In genomic region chr7:44258423-44258760, GRCh38 we compare ENCODE assay signal across 8 cellular contexts. TPM values are rescaled to one million over a fixed set of nuclear protein-coding genes. Genes with fewer than 3 reads are reported as not detected.
DNase-seq lines count a peak whose midpoint lies in the region; ATAC-seq and TF ChIP-seq lines count a peak whose summit lies in the region.

No MANE protein-coding gene starts in this region.

- H3K9ac ChIP-seq in Loucy (ENCODE audit: low read depth, low read length, poor library complexity, severe bottlenecking) (no peak overlapping the region), neural progenitor cell (no peak overlapping the region)

- H2AFZ ChIP-seq in Loucy (ENCODE audit: low read length): no peak overlapping the region
- no peak overlapping the region for H2AFZ ChIP-seq in neural progenitor cell (replicated peaks)

- no peaks in the 10 kb centered on the region for H3K36me3 Mint-ChIP-seq in CD8-positive, alpha-beta T cell
- H3K36me3 Mint-ChIP-seq in chondrocyte (ENCODE audit: low read depth): no peaks in the 10 kb centered on the region
- H3K36me3 Mint-ChIP-seq in neural progenitor cell: no peaks in the 10 kb centered on the region

- peak overlapping the region; percentile 61 for H3K4me3 Mint-ChIP-seq in CD8-positive, alpha-beta T cell
- H3K4me3 Mint-ChIP-seq in chondrocyte (ENCODE audit: unreplicated experiment) (no peak overlapping the region), neural progenitor cell (peak overlapping the region; percentile 16)

- H3K27me3 ChIP-seq in CD8-positive, alpha-beta T cell (ENCODE audit: insufficient read depth, low read length): no peaks in the 10 kb centered on the region
- H3K27me3 ChIP-seq in Loucy (ENCODE audit: insufficient read depth, low read length, poor library complexity, severe bottlenecking) (no peaks in the 10 kb centered on the region), neural progenitor cell (no peaks in the 10 kb centered on the region)

- H3F3A ChIP-seq in Loucy (ENCODE audit: low read depth) (no peaks in the 10 kb centered on the region), neural progenitor cell (ENCODE audit: low read depth) (no peaks in the 10 kb centered on the region)

- no peak for DNase-seq in CD8-positive, alpha-beta T cell
- no peak for DNase-seq in chondrocyte (ENCODE audit: low spot score)
- DNase-seq in neural progenitor cell (ENCODE audit: low spot score): no peak
- no peak for DNase-seq in DMS79 treated with DMSO at 0.1 percent for 48 hours (lab: John Stamatoyannopoulos, UW)
- no peak for DNase-seq in NCI-H1694 (lab: John Stamatoyannopoulos, UW)

- peaks cover 31% of the 10 kb centered on the region for H3K4me1 ChIP-seq in CD8-positive, alpha-beta T cell (ENCODE audit: insufficient read depth, low read length)
- H3K4me1 ChIP-seq in Loucy (ENCODE audit: insufficient read depth, low read length, poor library complexity, severe bottlenecking) (peaks cover 3% of the 10 kb centered on the region), neural progenitor cell (no peaks in the 10 kb centered on the region)

- CTCF ChIA-PET in CD8-positive, alpha-beta T cell (lab: Charles Lee): interaction anchor here (0.9 to 3.5 kb wide), 3 partner anchors 16 to 397 kb away, joined by 3 to 26 read pairs (median 3); no protein-coding TSS in a partner anchor

- no peaks in the 10 kb centered on the region for H4K20me1 ChIP-seq in Loucy (ENCODE audit: insufficient read depth, low read length, poor library complexity, severe bottlenecking)
- no peaks in the 10 kb centered on the region for H4K20me1 ChIP-seq in neural progenitor cell (ENCODE audit: low read depth)

- H3K27ac Mint-ChIP-seq in CD8-positive, alpha-beta T cell: peak overlapping the region; percentile 88
- peak overlapping the region; percentile 84 for H3K27ac Mint-ChIP-seq in chondrocyte (ENCODE audit: unreplicated experiment)
- no peak overlapping the region for H3K27ac Mint-ChIP-seq in neural progenitor cell

- no peaks in the 10 kb centered on the region for H3K36me3 ChIP-seq in CD8-positive, alpha-beta T cell (ENCODE audit: insufficient read depth, low read length)
- H3K36me3 ChIP-seq in Loucy (ENCODE audit: insufficient read depth, low read length) (no peaks in the 10 kb centered on the region), neural progenitor cell (no peaks in the 10 kb centered on the region)

- no peaks in the 10 kb centered on the region for H3K9me3 Mint-ChIP-seq in CD8-positive, alpha-beta T cell
- H3K9me3 Mint-ChIP-seq in chondrocyte (ENCODE audit: low read depth) (no peaks in the 10 kb centered on the region), neural progenitor cell (peaks cover 6% of the 10 kb centered on the region)

- peak overlapping the region; percentile 69 for H3K27ac ChIP-seq in CD8-positive, alpha-beta T cell (ENCODE audit: low read depth, low read length)
- no peak overlapping the region for H3K27ac ChIP-seq in neural progenitor cell

- no peaks in the 10 kb centered on the region for H3K9me3 ChIP-seq in CD8-positive, alpha-beta T cell (ENCODE audit: low read length)
- H3K9me3 ChIP-seq in Loucy (ENCODE audit: insufficient read depth, low read depth, low read length) (no peaks in the 10 kb centered on the region), neural progenitor cell (ENCODE audit: low read depth) (no peaks in the 10 kb centered on the region)

- POLR2A ChIA-PET in CD8-positive, alpha-beta T cell (lab: Charles Lee): interaction anchor here (1.1 to 1.8 kb wide), 2 partner anchors 232 to 324 kb away, joined by 5 to 14 read pairs; partner anchors contain the start of genes NUDCD3 and TMED4

- TF ChIP-seq CTCF in CD8-positive, alpha-beta T cell (IDR thresholded peaks at IDR 0.05): no peak
- no peak for TF ChIP-seq CTCF in Loucy (conservative IDR thresholded peaks at IDR 0.05; ENCODE audit: low read length)
- TF ChIP-seq CTCF in chondrocyte (IDR thresholded peaks at IDR 0.05): no peak
- no peak for TF ChIP-seq CTCF in neural progenitor cell (IDR thresholded peaks at IDR 0.05)

- intact Hi-C loops in CD8-positive, alpha-beta T cell (cut with DNase I, micrococcal nuclease): no loop called here

- no peak for ATAC-seq in CD8-positive, alpha-beta T cell
- ATAC-seq in HG02759 (IDR thresholded peaks at IDR 0.05; ENCODE audit: unreplicated experiment) (no peak), HG02678 (IDR thresholded peaks at IDR 0.05; ENCODE audit: unreplicated experiment) (no peak)

- no peaks in the 10 kb centered on the region for H3K27me3 Mint-ChIP-seq in CD8-positive, alpha-beta T cell (ENCODE audit: low read depth)
- no peaks in the 10 kb centered on the region for H3K27me3 Mint-ChIP-seq in chondrocyte (ENCODE audit: low read depth)
- peaks cover 11% of the 10 kb centered on the region for H3K27me3 Mint-ChIP-seq in neural progenitor cell (ENCODE audit: insufficient read depth, low read depth)

- H3K4me2 ChIP-seq in Loucy (ENCODE audit: low read depth, low read length, poor library complexity, severe bottlenecking): peak overlapping the region; percentile 28
- no peak overlapping the region for H3K4me2 ChIP-seq in neural progenitor cell

- peaks cover 23% of the 10 kb centered on the region for H3K4me1 Mint-ChIP-seq in CD8-positive, alpha-beta T cell (ENCODE audit: low read depth)
- H3K4me1 Mint-ChIP-seq in chondrocyte (ENCODE audit: low read depth) (peaks cover 28% of the 10 kb centered on the region), neural progenitor cell (peaks cover 18% of the 10 kb centered on the region)

- no peaks in the 10 kb centered on the region for H3K9me2 ChIP-seq in Loucy (replicated peaks; ENCODE audit: low read depth, low read length)

- H3K79me2 ChIP-seq in Loucy (ENCODE audit: insufficient read depth, low read length): no peaks in the 10 kb centered on the region
- H3K79me2 ChIP-seq in neural progenitor cell (ENCODE audit: low read depth): no peaks in the 10 kb centered on the region

- H3K4me3 ChIP-seq in CD8-positive, alpha-beta T cell (ENCODE audit: low read depth, low read length): peak overlapping the region; percentile 4
- H3K4me3 ChIP-seq in Loucy (ENCODE audit: low read length, poor library complexity, severe bottlenecking): no peak overlapping the region
- no peak overlapping the region for H3K4me3 ChIP-seq in neural progenitor cell

RNA-seq across cellular contexts. Expression of gene YKT6, which starts 57.6 kb away (rescaled TPM):
- total RNA-seq in CD8-positive, alpha-beta T cell: 100 to 1,000 TPM; 111 to 114 TPM
- total RNA-seq in chondrocyte: 126 to 133 TPM (median 131 TPM) in 3 replicates
- total RNA-seq in neural progenitor cell (ENCODE audit: low replicate concordance): 43.8 and 69.2 TPM in 2 replicates
